9 cellular contexts compared by ENCODE assay signal in the genomic region with DNA sequence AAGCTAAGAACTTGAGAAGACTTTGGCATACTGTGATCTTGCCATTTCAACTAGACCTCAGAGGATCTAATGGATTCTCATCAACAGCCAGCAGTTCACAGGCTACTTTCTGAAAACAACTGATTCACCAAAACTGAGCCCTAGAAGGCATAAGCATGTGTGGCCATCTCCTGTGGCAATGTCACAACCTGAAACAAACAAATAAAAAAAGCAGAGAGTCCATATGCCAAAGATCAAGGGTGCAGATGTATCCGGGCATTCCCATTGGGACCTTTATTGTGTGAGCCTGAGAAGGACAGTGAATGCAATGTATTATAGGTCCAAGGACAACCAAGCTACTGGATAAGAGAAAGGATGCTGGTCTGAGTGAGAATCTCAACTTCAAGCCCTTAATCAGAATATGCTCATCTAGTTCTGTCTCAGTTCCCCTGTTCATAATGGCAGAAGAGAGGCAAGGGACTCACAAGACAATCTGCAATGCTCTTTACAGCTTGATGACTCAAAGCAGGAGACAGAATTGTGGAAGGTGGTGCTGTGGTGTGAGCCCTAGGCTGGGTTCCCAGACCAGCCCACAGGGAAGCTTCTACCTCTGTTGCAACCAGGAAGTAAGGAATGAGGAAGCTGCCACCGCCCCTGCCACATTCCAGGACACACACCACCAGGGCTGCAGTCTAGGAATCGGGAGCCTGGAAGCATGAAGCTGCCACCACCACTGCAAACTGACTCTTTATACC.
DNase-seq lines count a peak whose midpoint lies in the region; ATAC-seq, FAIRE-seq and TF ChIP-seq lines count a peak whose summit lies in the region.
"Had no signal": no experiment of that assay in that cellular context is flagged by ENCODE, and none has a peak within 500 bp of the region (broad histone marks: within the 10 kb centered on the region; RNA-seq: fewer than 3 reads in every experiment).

No MANE protein-coding gene starts in this region.

- no peak for FAIRE-seq in RCC 7860 (lab: Jason Lieb, UNC)

- peak; percentile 99 for ATAC-seq in HG02884 (IDR thresholded peaks at IDR 0.05; ENCODE audit: unreplicated experiment)
- peak; percentile 93 to 94 for ATAC-seq in lower lobe of right lung

- H3K4me3 ChIP-seq in lower lobe of right lung: no peak overlapping the region

- TF ChIP-seq CTCF in lower lobe of right lung (IDR thresholded peaks at IDR 0.05): no peak

- intact Hi-C loops in lower lobe of right lung (cut with DNase I): no loop called here

- H3K27me3 ChIP-seq in lower lobe of right lung (ENCODE audit: low read depth): no peaks in the 10 kb centered on the region

- DNase-seq in DMS53 (lab: John Stamatoyannopoulos, UW): peak; percentile 6
- DNase-seq in DMS53 treated with DMSO at 0.1 percent for 48 hours (lab: John Stamatoyannopoulos, UW; ENCODE audit: unreplicated experiment): no peak
- peak; percentile 3 for DNase-seq in RCC 7860 (ENCODE audit: low spot score)
- DNase-seq in lower lobe of right lung: peak; percentile 76
- no peak for DNase-seq in NCI-H2081 (lab: John Stamatoyannopoulos, UW)
- DNase-seq in NCI-H2227 (lab: John Stamatoyannopoulos, UW; ENCODE audit: unreplicated experiment): no peak
- no peak for DNase-seq in NCI-H748 treated with DMSO at 0.1 percent for 48 hours (lab: John Stamatoyannopoulos, UW)

- H3K36me3 ChIP-seq in lower lobe of right lung: no peaks in the 10 kb centered on the region

- H3K9me3 ChIP-seq in lower lobe of right lung: no peaks in the 10 kb centered on the region

- H3K27ac ChIP-seq in lower lobe of right lung: no peak overlapping the region
- H3K27ac ChIP-seq: 22Rv1 had no signal

- H3K4me1 ChIP-seq in lower lobe of right lung: peaks cover 18% of the 10 kb centered on the region

Comparison
In these comparisons a context has a peak if more than half of its experiments do, and no peak if none do; other contexts are left out.
1. DNase-seq: peak in DMS53 (single experiment), RCC 7860 (single experiment) and lower lobe of right lung (single experiment); none in DMS53 treated with DMSO at 0.1 percent for 48 hours (single experiment), NCI-H2081 (0 of 2), NCI-H2227 (single experiment) and NCI-H748 treated with DMSO at 0.1 percent for 48 hours (single experiment).